In genomic region chr3:53824795-53825194, GRCh38 we compare ENCODE assay signal across 25 cellular contexts. TPM values are rescaled to one million over a fixed set of nuclear protein-coding genes. Genes with fewer than 3 reads are reported as not detected.
DNase-seq lines count a peak whose midpoint lies in the region; ATAC-seq, FAIRE-seq and TF ChIP-seq lines count a peak whose summit lies in the region.
"Had no signal": no experiment of that assay in that cellular context is flagged by ENCODE, and none has a peak within 500 bp of the region (broad histone marks: within the 10 kb centered on the region; RNA-seq: fewer than 3 reads in every experiment).

No MANE protein-coding gene starts in this region.

- TF ChIP-seq POLR2A in sigmoid colon (IDR thresholded peaks at IDR 0.05) (no peak), stomach (IDR thresholded peaks at IDR 0.05) (no peak)

- H3K4me3 ChIP-seq in sigmoid colon (no peak overlapping the region), stomach (no peak overlapping the region), pancreas (no peak overlapping the region)
- H3K4me3 ChIP-seq: BLaER1, HAP-1 had no signal

- H3K9me3 Mint-ChIP-seq in activated T-cell treated with anti-CD3 and anti-CD28 coated beads, Interleukin-2, amount 50 U/mL, for 72 hours, result no peaks in the 10 kb centered on the region
- H3K9me3 Mint-ChIP-seq in dendritic cell treated with granulocyte-macrophage colony-stimulating factor and Interleukin-4, amounts not matched to agents 40 ng/mL and 50 ng/mL, for 4 days, result no peaks in the 10 kb centered on the region
- H3K9me3 Mint-ChIP-seq: CD8-positive, alpha-beta T cell; HFFc6 had no signal

- peak overlapping the region; percentile 58 for H3K27ac Mint-ChIP-seq in activated T-cell treated with anti-CD3 and anti-CD28 coated beads, Interleukin-2, amount 50 U/mL, for 72 hours
- peak overlapping the region; percentile 66 for H3K27ac Mint-ChIP-seq in dendritic cell treated with granulocyte-macrophage colony-stimulating factor and Interleukin-4, amounts not matched to agents 40 ng/mL and 50 ng/mL, for 4 days
- H3K27ac Mint-ChIP-seq: B cell; CD4-positive, CD25-positive, alpha-beta regulatory T cell; CD8-positive, alpha-beta T cell; HFFc6 had no signal

- ATAC-seq in activated T-cell treated with anti-CD3 and anti-CD28 coated beads, Interleukin-2, amount 50 U/mL, for 72 hours (replicated peaks in 1 of 2), result no peak
- no peak for ATAC-seq in pancreas
- ATAC-seq: CD8-positive, alpha-beta T cell had no signal

- FAIRE-seq in pancreas (lab: Jason Lieb, UNC), result no peak
- FAIRE-seq: A204.1, GM12891, H54 had no signal

- H3K36me3 ChIP-seq in sigmoid colon (no peaks in the 10 kb centered on the region), stomach (peaks cover 4 to 42% (median 37%) of the 10 kb centered on the region in 4 donors), pancreas (peaks cover 0 to 39% (median 8%) of the 10 kb centered on the region in 3 donors)
- H3K36me3 ChIP-seq: BLaER1 had no signal

- TF ChIP-seq CTCF in sigmoid colon (IDR thresholded peaks at IDR 0.05) (no peak), stomach (IDR thresholded peaks at IDR 0.05) (no peak), pancreas (IDR thresholded peaks at IDR 0.05) (no peak)

- H3K9me3 ChIP-seq in sigmoid colon (no peaks in the 10 kb centered on the region), stomach (no peaks in the 10 kb centered on the region), pancreas (no peaks in the 10 kb centered on the region)
- H3K9me3 ChIP-seq: BLaER1, HAP-1 had no signal

- no peaks in the 10 kb centered on the region for H3K36me3 Mint-ChIP-seq in activated T-cell treated with anti-CD3 and anti-CD28 coated beads, Interleukin-2, amount 50 U/mL, for 72 hours (ENCODE audit: insufficient read depth in 2 of 2)
- H3K36me3 Mint-ChIP-seq in dendritic cell treated with granulocyte-macrophage colony-stimulating factor and Interleukin-4, amounts not matched to agents 40 ng/mL and 50 ng/mL, for 4 days (ENCODE audit: low read depth), result peaks cover 5% of the 10 kb centered on the region
- H3K36me3 Mint-ChIP-seq: CD4-positive, CD25-positive, alpha-beta regulatory T cell; CD8-positive, alpha-beta T cell had no signal

- H3K27me3 Mint-ChIP-seq in activated T-cell treated with anti-CD3 and anti-CD28 coated beads, Interleukin-2, amount 50 U/mL, for 72 hours (ENCODE audit: low read depth), result no peaks in the 10 kb centered on the region
- H3K27me3 Mint-ChIP-seq in dendritic cell treated with granulocyte-macrophage colony-stimulating factor and Interleukin-4, amounts not matched to agents 40 ng/mL and 50 ng/mL, for 4 days, result peaks cover 13% of the 10 kb centered on the region
- H3K27me3 Mint-ChIP-seq: B cell had no signal

- H3K27ac ChIP-seq in sigmoid colon, result no peak overlapping the region
- no peak overlapping the region for H3K27ac ChIP-seq in stomach
- no peak overlapping the region for H3K27ac ChIP-seq in pancreas
- H3K27ac ChIP-seq: 22Rv1, BLaER1, C4-2B had no signal

- H3K27me3 ChIP-seq in sigmoid colon (no peaks in the 10 kb centered on the region), stomach (no peaks in the 10 kb centered on the region), pancreas (no peaks in the 10 kb centered on the region)
- H3K27me3 ChIP-seq: BLaER1 had no signal

- intact Hi-C loops in dendritic cell treated with granulocyte-macrophage colony-stimulating factor and Interleukin-4, amounts not matched to agents 40 ng/mL and 50 ng/mL, for 4 days (cut with micrococcal nuclease), result no loop called here
- intact Hi-C loops in sigmoid colon (cut with DNase I), result no loop called here
- intact Hi-C loops in stomach (cut with DNase I; ENCODE audit: low total_unique reads), result no loop called here
- intact Hi-C loops in pancreas (cut with DNase I), result no loop called here

- no peaks in the 10 kb centered on the region for H3K4me1 ChIP-seq in sigmoid colon
- H3K4me1 ChIP-seq in stomach, result no peaks in the 10 kb centered on the region
- peaks cover 4 to 18% (median 6%) of the 10 kb centered on the region in 3 donors for H3K4me1 ChIP-seq in pancreas
- H3K4me1 ChIP-seq: HAP-1 had no signal

- no peak for TF ChIP-seq EP300 in sigmoid colon (IDR thresholded peaks at IDR 0.05)
- TF ChIP-seq EP300 in stomach (IDR thresholded peaks at IDR 0.05), result no peak

- DNase-seq in activated T-cell treated with anti-CD3 and anti-CD28 coated beads, Interleukin-2, amount 50 U/mL, for 72 hours, result no peak
- no peak for DNase-seq in activated T-cell treated with anti-CD3 and anti-CD28 coated beads, Interleukin-2, amount 50 U/mL, for 1 hour
- peak; percentile 22 for DNase-seq in sigmoid colon
- DNase-seq in stomach, result peak; percentile 9
- DNase-seq in stimulated activated CD8-positive, alpha-beta memory T cell treated with anti-CD3 and anti-CD28 coated beads, Interleukin-4, amount 100 ng/mL, for 48 hours, result no peak
- DNase-seq in NCI-H345 treated with DMSO at 0.1 percent for 48 hours (lab: John Stamatoyannopoulos, UW; ENCODE audit: unreplicated experiment), result no peak
- no peak for DNase-seq in pancreas
- DNase-seq: Calu3; CD4-positive, CD25-positive, alpha-beta regulatory T cell; CD8-positive, alpha-beta T cell; DMS53; DMS79 treated with DMSO at 0.1 percent for 48 hours; GF-D8; GOT3; HFFc6 had no signal

- WGBS in sigmoid colon, 2 donors, result 69 to 89% methylated on average over 4 of the region's 4 CpGs
- 68 to 85% (median 78%) methylated on average over 4 of the region's 4 CpGs for WGBS in stomach, 5 donors
- 93 to 95% methylated on average over 4 of the region's 4 CpGs for WGBS in pancreas, 2 donors

- no peak overlapping the region for H3K4me3 Mint-ChIP-seq in activated T-cell treated with anti-CD3 and anti-CD28 coated beads, Interleukin-2, amount 50 U/mL, for 72 hours
- H3K4me3 Mint-ChIP-seq in dendritic cell treated with granulocyte-macrophage colony-stimulating factor and Interleukin-4, amounts not matched to agents 40 ng/mL and 50 ng/mL, for 4 days, result no peak overlapping the region
- H3K4me3 Mint-ChIP-seq: B cell; CD4-positive, CD25-positive, alpha-beta regulatory T cell; CD8-positive, alpha-beta T cell; HFFc6 had no signal

- H3K4me1 Mint-ChIP-seq in activated T-cell treated with anti-CD3 and anti-CD28 coated beads, Interleukin-2, amount 50 U/mL, for 72 hours (ENCODE audit: low read depth), result no peaks in the 10 kb centered on the region
- H3K4me1 Mint-ChIP-seq in dendritic cell treated with granulocyte-macrophage colony-stimulating factor and Interleukin-4, amounts not matched to agents 40 ng/mL and 50 ng/mL, for 4 days (ENCODE audit: low read depth), result peaks cover 27% of the 10 kb centered on the region
- H3K4me1 Mint-ChIP-seq: B cell had no signal

RNA-seq across cellular contexts. Expression of gene CHDH, which starts 21.4 kb away (rescaled TPM):
- total RNA-seq in activated T-cell treated with anti-CD3 and anti-CD28 coated beads, Interleukin-2, amount 50 U/mL, for 72 hours, result under 1 TPM; 0.69 to 0.89 TPM
- total RNA-seq in sigmoid colon (1 to 10 TPM; 1.1 to 1.8 (median 1.7) TPM), stomach (100 to 1,000 TPM in 1 of 5 donors, 10 to 100 TPM in 2, 1 to 10 TPM in 2; 8.2 to 385 (median 13.4) TPM), pancreas (10 to 100 TPM; 15.9 to 28.2 (median 19.0) TPM)
- polyA plus RNA-seq in sigmoid colon (1 to 10 TPM; 5.4 to 9.5 (median 6.8) TPM), stomach (1 to 10 TPM; 1.7 to 3.7 (median 3.4) TPM), pancreas (10 to 100 TPM in 1 of 2 donors, 1 to 10 TPM in 1; 9.3 to 11.9 TPM)
- total RNA-seq: CD8-positive, alpha-beta T cell; HFFc6 had no signal

RNA-seq across cellular contexts. Expression of gene IL17RB, which starts 21.6 kb away (rescaled TPM):
- total RNA-seq in activated T-cell treated with anti-CD3 and anti-CD28 coated beads, Interleukin-2, amount 50 U/mL, for 72 hours, result 1 to 10 TPM in 1 of 2 donors, under 1 TPM in 1; 0.26 to 2.1 TPM
- total RNA-seq in sigmoid colon (1 to 10 TPM; 1.1 to 2.8 (median 1.7) TPM), stomach (10 to 100 TPM in 1 of 5 donors, 1 to 10 TPM in 4; 2.5 to 34.2 (median 3.5) TPM), pancreas (10 to 100 TPM in 1 of 6 donors, 1 to 10 TPM in 5; 4.0 to 12.7 (median 6.2) TPM)
- polyA plus RNA-seq in sigmoid colon (1 to 10 TPM; 1.2 to 9.0 (median 2.8) TPM), stomach (1 to 10 TPM in 2 of 3 donors, under 1 TPM in 1; 0.61 to 4.5 (median 3.1) TPM), pancreas (10 to 100 TPM; 15.5 to 18.8 TPM)
- total RNA-seq: CD8-positive, alpha-beta T cell; HFFc6 had no signal
- polyA plus RNA-seq: AG04450 had no signal

RNA-seq across cellular contexts. Expression of gene ACTR8, which starts 57.2 kb away (rescaled TPM):
- 10 to 100 TPM; 39.2 to 47.2 TPM for total RNA-seq in activated T-cell treated with anti-CD3 and anti-CD28 coated beads, Interleukin-2, amount 50 U/mL, for 72 hours
- total RNA-seq in sigmoid colon (10 to 100 TPM; 18.5 to 30.7 (median 20.4) TPM), stomach (100 to 1,000 TPM in 1 of 5 donors, 10 to 100 TPM in 4; 12.5 to 171 (median 25.5) TPM), pancreas (10 to 100 TPM in 5 of 6 donors, 1 to 10 TPM in 1; 9.5 to 19.2 (median 14.5) TPM)
- polyA plus RNA-seq in sigmoid colon (10 to 100 TPM in 2 of 3 donors, 1 to 10 TPM in 1; 9.0 to 15.3 (median 12.9) TPM), stomach (1 to 10 TPM; 6.7 to 9.6 (median 8.3) TPM), pancreas (10 to 100 TPM; 12.2 to 12.5 TPM)

Comparison
In these comparisons a context has a peak if more than half of its experiments do, and no peak if none do; other contexts are left out.
1. DNase-seq: peak in sigmoid colon (single experiment) and stomach (single experiment); none in activated T-cell treated with anti-CD3 and anti-CD28 coated beads, Interleukin-2, amount 50 U/mL, for 72 hours (0 of 2), activated T-cell treated with anti-CD3 and anti-CD28 coated beads, Interleukin-2, amount 50 U/mL, for 1 hour (single experiment), stimulated activated CD8-positive, alpha-beta memory T cell treated with anti-CD3 and anti-CD28 coated beads, Interleukin-4, amount 100 ng/mL, for 48 hours (single experiment), NCI-H345 treated with DMSO at 0.1 percent for 48 hours (single experiment) and pancreas (0 of 6).